ENCODE assay signal across 8 cellular contexts in the genomic region with DNA sequence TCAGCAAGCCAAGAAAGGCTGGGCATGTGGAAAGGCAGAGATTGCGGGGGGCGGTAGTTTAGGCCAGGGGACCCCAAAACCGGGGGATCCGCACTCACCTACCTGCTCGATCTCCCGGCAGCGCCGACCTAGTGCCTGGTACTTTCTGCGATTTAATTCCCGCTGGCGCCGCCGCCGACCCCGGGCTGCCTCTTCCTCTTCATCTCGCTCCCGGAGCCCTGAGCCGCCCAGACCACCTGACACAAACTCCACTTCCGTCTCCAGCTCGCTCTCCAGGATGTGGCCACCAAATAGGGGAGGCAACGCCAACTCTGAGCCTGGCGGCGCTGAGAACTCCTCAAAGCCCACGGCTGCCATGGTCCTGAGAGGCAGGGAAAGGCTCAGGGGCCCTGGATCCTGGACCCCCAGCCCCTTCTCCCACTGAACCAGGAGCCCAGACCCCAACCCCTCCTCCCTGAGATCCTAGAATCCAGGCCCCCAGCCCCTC. TPM values are rescaled to one million over a fixed set of nuclear protein-coding genes. Genes with fewer than 3 reads are reported as not detected.
DNase-seq lines count a peak whose midpoint lies in the region; ATAC-seq, FAIRE-seq and TF ChIP-seq lines count a peak whose summit lies in the region.

No MANE protein-coding gene starts in this region.

- peaks cover 8 to 31% of the 10 kb centered on the region in 2 experiments; a peak in 4 of 5 replicates for H3K36me3 ChIP-seq in HepG2 (replicated peaks in 1 of 2; ENCODE audit: control insufficient read depth in 1 of 2, insufficient read depth in 2 of 2, low read length in 2 of 2)

- no peak for TF ChIP-seq CTCF in HepG2 (CRISPR knock-in tag; IDR thresholded peaks at IDR 0.05)

- CTCF ChIA-PET in HepG2 (lab: Yijun Ruan, JAX; ENCODE audit: low intra/inter-chr PET ratio, low total read pairs), result no interaction called here

- H3K4me3 Mint-ChIP-seq in stimulated activated effector memory CD8-positive, alpha-beta T cell treated with anti-CD3 and anti-CD28 coated beads, Interleukin-12 subunit alpha, Interleukin-12 subunit beta, amount 100 ng/mL, for 72 hours, result peak overlapping the region; percentile 81

- H3K27ac Mint-ChIP-seq in stimulated activated effector memory CD8-positive, alpha-beta T cell treated with anti-CD3 and anti-CD28 coated beads, Interleukin-12 subunit alpha, Interleukin-12 subunit beta, amount 100 ng/mL, for 72 hours, result peak overlapping the region; percentile 93

- TF ChIP-seq POLR2A in HepG2 (IDR thresholded peaks at IDR 0.05; ENCODE audit: insufficient read depth in 1 of 2, low read depth in 2 of 2, low read length in 2 of 2), result no peak

- H3K4me2 ChIP-seq in HepG2 (ENCODE audit: low read depth, low read length), result peak overlapping the region; percentile 79

- no peaks in the 10 kb centered on the region for H4K20me1 ChIP-seq in HepG2 (ENCODE audit: insufficient read depth, low read length)

- peaks cover 51% of the 10 kb centered on the region for H3K4me1 Mint-ChIP-seq in stimulated activated effector memory CD8-positive, alpha-beta T cell treated with anti-CD3 and anti-CD28 coated beads, Interleukin-12 subunit alpha, Interleukin-12 subunit beta, amount 100 ng/mL, for 72 hours

- H3K4me1 ChIP-seq in HepG2 (ENCODE audit: insufficient read depth, low read length), result peaks cover 21% of the 10 kb centered on the region

- peak overlapping the region; percentile 77 to 91 (median 82) for H3K4me3 ChIP-seq in HepG2 (replicated peaks in 1 of 3; ENCODE audit: insufficient read depth in 1 of 3, low read depth in 2 of 3, low read length in 3 of 3)

- no peak for FAIRE-seq in HepG2 (lab: Jason Lieb, UNC)

- TF ChIP-seq RAD21 in HepG2 (CRISPR knock-in tag; IDR thresholded peaks at IDR 0.05), result no peak

- peak; percentile 28 for ATAC-seq in HG03196 (IDR thresholded peaks at IDR 0.05; ENCODE audit: unreplicated experiment)
- ATAC-seq in HepG2, result no peak
- ATAC-seq in stimulated activated effector memory CD8-positive, alpha-beta T cell treated with anti-CD3 and anti-CD28 coated beads, Interleukin-12 subunit alpha, Interleukin-12 subunit beta, amount 100 ng/mL, for 72 hours, result peak; percentile 52
- no peak for ATAC-seq in GM18498 (IDR thresholded peaks at IDR 0.05; ENCODE audit: unreplicated experiment)

- H3K9ac ChIP-seq in HepG2 (ENCODE audit: insufficient read depth, low read depth, low read length), result peak overlapping the region; percentile 86; the same call in 1 of the 2 replicates

- POLR2A ChIA-PET in HepG2 (lab: Yijun Ruan, JAX), result interaction anchor here (1.0 to 2.6 kb wide), 5 partner anchors 12 to 86 kb away, joined by 4 to 38 read pairs (median 14); partner anchors contain the start of genes CNOT3, LENG1, MBOAT7 and NDUFA3

- TF ChIP-seq EP300 in HepG2 (IDR thresholded peaks at IDR 0.05; ENCODE audit: low read depth in 2 of 2, low read length in 2 of 2) (no peak), HepG2 (CRISPR knock-in tag; IDR thresholded peaks at IDR 0.05; ENCODE audit: borderline replicate concordance) (no peak)

- peaks cover 93% of the 10 kb centered on the region for H3K36me3 Mint-ChIP-seq in stimulated activated effector memory CD8-positive, alpha-beta T cell treated with anti-CD3 and anti-CD28 coated beads, Interleukin-12 subunit alpha, Interleukin-12 subunit beta, amount 100 ng/mL, for 72 hours

- no peaks in the 10 kb centered on the region for H3K9me3 Mint-ChIP-seq in stimulated activated effector memory CD8-positive, alpha-beta T cell treated with anti-CD3 and anti-CD28 coated beads, Interleukin-12 subunit alpha, Interleukin-12 subunit beta, amount 100 ng/mL, for 72 hours

- H3K79me2 ChIP-seq in HepG2 (ENCODE audit: insufficient read depth, low read length), result peaks cover 22% of the 10 kb centered on the region

- H2AFZ ChIP-seq in HepG2 (ENCODE audit: low read length), result no peak overlapping the region

- no peaks in the 10 kb centered on the region for H3K9me3 ChIP-seq in HepG2 (ENCODE audit: low read length)

- 95% methylated on average over 24 of the region's 24 CpGs for WGBS in HepG2 (ENCODE audit: low lambda C conversion rate)

- no peaks in the 10 kb centered on the region; a peak in 1 of 5 replicates for H3K27me3 ChIP-seq in HepG2 (ENCODE audit: control insufficient read depth in 1 of 2, insufficient read depth in 2 of 2, low read length in 2 of 2)

- in situ Hi-C loops in HepG2 (cut with HindIII; ENCODE audit: extremely low pct_ligation_motif_present, low pct_unique_long_range_greater_than_20kb), result no loop called here

- intact Hi-C loops in HepG2 (cut with micrococcal nuclease; ENCODE audit: unreplicated experiment), result no loop called here

- no TSS peak for BruUV-seq in HepG2 (replicated peaks; lab: Mats Ljungman, UMichigan)

- DNase-seq in CMK (ENCODE audit: low read depth), result peak; percentile 54
- peak; percentile 76 for DNase-seq in UCSD-AML1 (lab: John Stamatoyannopoulos, UW; ENCODE audit: unreplicated experiment)
- no peak for DNase-seq in HepG2 (ENCODE audit: low spot score)
- peak; percentile 21 to 67 for DNase-seq in stimulated activated effector memory CD8-positive, alpha-beta T cell treated with anti-CD3 and anti-CD28 coated beads, Interleukin-12 subunit alpha, Interleukin-12 subunit beta, amount 100 ng/mL, for 72 hours (ENCODE audit: low spot score in 2 of 2)
- no peak for DNase-seq in NCI-H510A treated with DMSO at 0.1 percent for 48 hours (lab: John Stamatoyannopoulos, UW)

- H3K27ac ChIP-seq in cingulate gyrus (ENCODE audit: low read depth, low read length) (peak overlapping the region; percentile 91), HepG2 (ENCODE audit: extremely low read length, insufficient read depth, low read length) (no peak overlapping the region)

RNA-seq across cellular contexts. Expression of gene TFPT, which starts 1.1 kb away (rescaled TPM):
- 10.7 and 13.5 TPM in 2 replicates for total RNA-seq in HepG2 (2016; rRNA removed; fragmentation: Illumina TruSeq; extraction: Trizol)
- 2.1 and 3.1 TPM in 2 replicates for total RNA-seq in HepG2 (2016; cell fraction: cytosol; rRNA removed; fragmentation: Illumina TruSeq; extraction: Trizol; ENCODE audit: low read depth)
- 11.6 and 13.6 TPM in 2 replicates for total RNA-seq in HepG2 (2016; cell fraction: insoluble cytoplasmic fraction; rRNA removed; fragmentation: Illumina TruSeq; extraction: Trizol)
- total RNA-seq in HepG2 (2016; cell fraction: membrane; rRNA removed; fragmentation: Illumina TruSeq; extraction: Trizol), result 3.8 and 5.2 TPM in 2 replicates
- 3.8 and 4.7 TPM in 2 replicates for total RNA-seq in HepG2 (2016; cell fraction: nucleus; rRNA removed; fragmentation: Illumina TruSeq; extraction: Trizol)
- 8.4 and 8.6 TPM in 2 replicates for polyA plus RNA-seq in HepG2 (2011; rRNA removed)
- 9.4 and 11.7 TPM in 2 replicates for polyA plus RNA-seq in HepG2 (2011; cell fraction: cytosol; rRNA removed)
- 5.1 and 6.7 TPM in 2 replicates for polyA plus RNA-seq in HepG2 (2011; cell fraction: nucleus; rRNA removed)
- 7.3 and 8.0 TPM in 2 replicates for polyA plus RNA-seq in HepG2 (2012)
- polyA plus RNA-seq in HepG2 (2016; cell fraction: cytosol; fragmentation: Illumina TruSeq; extraction: Trizol; ENCODE audit: low read depth), result 3.5 and 3.7 TPM in 2 replicates
- 15.5 and 17.3 TPM in 2 replicates for polyA plus RNA-seq in HepG2 (2016; cell fraction: insoluble cytoplasmic fraction; fragmentation: Illumina TruSeq; extraction: Trizol; ENCODE audit: low read depth)
- polyA plus RNA-seq in HepG2 (2016; cell fraction: membrane; fragmentation: Illumina TruSeq; extraction: Trizol; ENCODE audit: low read depth), result 4.2 and 4.3 TPM in 2 replicates
- 11.7 and 12.0 TPM in 2 replicates for polyA plus RNA-seq in HepG2 (2016; cell fraction: nucleus; fragmentation: Illumina TruSeq; extraction: Trizol; ENCODE audit: insufficient read depth, low read depth)
- 3.3 and 3.6 TPM in 2 replicates for polyA minus RNA-seq in HepG2 (2011; rRNA and poly(A)+ RNA removed; ENCODE audit: low replicate concordance)
- 2.1 and 3.3 TPM in 2 replicates for polyA minus RNA-seq in HepG2 (2011; cell fraction: cytosol; rRNA and poly(A)+ RNA removed)
- polyA minus RNA-seq in HepG2 (2011; cell fraction: nucleus; rRNA and poly(A)+ RNA removed), result 2.2 and 2.3 TPM in 2 replicates

RNA-seq across cellular contexts. Expression of gene PRPF31, which starts 1.2 kb away (rescaled TPM):
- 63.8 and 68.9 TPM in 2 replicates for total RNA-seq in HepG2 (2016; rRNA removed; fragmentation: Illumina TruSeq; extraction: Trizol)
- total RNA-seq in HepG2 (2016; cell fraction: cytosol; rRNA removed; fragmentation: Illumina TruSeq; extraction: Trizol; ENCODE audit: low read depth), result 9.6 and 11.5 TPM in 2 replicates
- total RNA-seq in HepG2 (2016; cell fraction: insoluble cytoplasmic fraction; rRNA removed; fragmentation: Illumina TruSeq; extraction: Trizol), result 62.0 and 64.7 TPM in 2 replicates
- 23.1 and 26.5 TPM in 2 replicates for total RNA-seq in HepG2 (2016; cell fraction: membrane; rRNA removed; fragmentation: Illumina TruSeq; extraction: Trizol)
- 30.4 and 33.1 TPM in 2 replicates for total RNA-seq in HepG2 (2016; cell fraction: nucleus; rRNA removed; fragmentation: Illumina TruSeq; extraction: Trizol)
- polyA plus RNA-seq in HepG2 (2011; rRNA removed), result 23.8 and 29.5 TPM in 2 replicates
- 25.5 and 31.8 TPM in 2 replicates for polyA plus RNA-seq in HepG2 (2011; cell fraction: cytosol; rRNA removed)
- polyA plus RNA-seq in HepG2 (2011; cell fraction: nucleus; rRNA removed), result 65.6 and 76.0 TPM in 2 replicates
- 31.9 and 33.4 TPM in 2 replicates for polyA plus RNA-seq in HepG2 (2012)
- polyA plus RNA-seq in HepG2 (2016; cell fraction: cytosol; fragmentation: Illumina TruSeq; extraction: Trizol; ENCODE audit: low read depth), result 8.8 and 9.7 TPM in 2 replicates
- 66.2 and 72.8 TPM in 2 replicates for polyA plus RNA-seq in HepG2 (2016; cell fraction: insoluble cytoplasmic fraction; fragmentation: Illumina TruSeq; extraction: Trizol; ENCODE audit: low read depth)
- polyA plus RNA-seq in HepG2 (2016; cell fraction: membrane; fragmentation: Illumina TruSeq; extraction: Trizol; ENCODE audit: low read depth), result 15.4 and 16.9 TPM in 2 replicates
- 56.8 and 57.4 TPM in 2 replicates for polyA plus RNA-seq in HepG2 (2016; cell fraction: nucleus; fragmentation: Illumina TruSeq; extraction: Trizol; ENCODE audit: insufficient read depth, low read depth)
- polyA minus RNA-seq in HepG2 (2011; rRNA and poly(A)+ RNA removed; ENCODE audit: low replicate concordance), result 21.6 and 22.6 TPM in 2 replicates
- 10.0 and 12.8 TPM in 2 replicates for polyA minus RNA-seq in HepG2 (2011; cell fraction: cytosol; rRNA and poly(A)+ RNA removed)
- 14.3 and 15.6 TPM in 2 replicates for polyA minus RNA-seq in HepG2 (2011; cell fraction: nucleus; rRNA and poly(A)+ RNA removed)

RNA-seq across cellular contexts. Expression of gene NDUFA3, which starts 11.7 kb away (rescaled TPM):
- 70.9 and 75.4 TPM in 2 replicates for total RNA-seq in HepG2 (2016; rRNA removed; fragmentation: Illumina TruSeq; extraction: Trizol)
- 28.0 and 34.7 TPM in 2 replicates for total RNA-seq in HepG2 (2016; cell fraction: cytosol; rRNA removed; fragmentation: Illumina TruSeq; extraction: Trizol; ENCODE audit: low read depth)
- 76.1 and 76.5 TPM in 2 replicates for total RNA-seq in HepG2 (2016; cell fraction: insoluble cytoplasmic fraction; rRNA removed; fragmentation: Illumina TruSeq; extraction: Trizol)
- total RNA-seq in HepG2 (2016; cell fraction: membrane; rRNA removed; fragmentation: Illumina TruSeq; extraction: Trizol), result 32.4 and 38.6 TPM in 2 replicates
- total RNA-seq in HepG2 (2016; cell fraction: nucleus; rRNA removed; fragmentation: Illumina TruSeq; extraction: Trizol), result 32.8 and 36.1 TPM in 2 replicates
- polyA plus RNA-seq in HepG2 (2011; rRNA removed), result 31.6 and 33.7 TPM in 2 replicates
- 16.0 and 27.3 TPM in 2 replicates for polyA plus RNA-seq in HepG2 (2011; cell fraction: cytosol; rRNA removed)
- polyA plus RNA-seq in HepG2 (2011; cell fraction: nucleus; rRNA removed), result 21.7 and 22.3 TPM in 2 replicates
- polyA plus RNA-seq in HepG2 (2012), result 56.1 and 94.7 TPM in 2 replicates
- polyA plus RNA-seq in HepG2 (2016; cell fraction: cytosol; fragmentation: Illumina TruSeq; extraction: Trizol; ENCODE audit: low read depth), result 47.0 and 57.3 TPM in 2 replicates
- polyA plus RNA-seq in HepG2 (2016; cell fraction: insoluble cytoplasmic fraction; fragmentation: Illumina TruSeq; extraction: Trizol; ENCODE audit: low read depth), result 111 and 122 TPM in 2 replicates
- polyA plus RNA-seq in HepG2 (2016; cell fraction: membrane; fragmentation: Illumina TruSeq; extraction: Trizol; ENCODE audit: low read depth), result 67.6 and 69.0 TPM in 2 replicates
- polyA plus RNA-seq in HepG2 (2016; cell fraction: nucleus; fragmentation: Illumina TruSeq; extraction: Trizol; ENCODE audit: insufficient read depth, low read depth), result 103 and 106 TPM in 2 replicates
- polyA minus RNA-seq in HepG2 (2011; rRNA and poly(A)+ RNA removed; ENCODE audit: low replicate concordance), result 110 and 140 TPM in 2 replicates
- 56.2 and 82.0 TPM in 2 replicates for polyA minus RNA-seq in HepG2 (2011; cell fraction: cytosol; rRNA and poly(A)+ RNA removed)
- 11.6 and 16.7 TPM in 2 replicates for polyA minus RNA-seq in HepG2 (2011; cell fraction: nucleus; rRNA and poly(A)+ RNA removed)

RNA-seq across cellular contexts. Expression of gene OSCAR, which starts 13.8 kb away (rescaled TPM):
- not detected in 2 replicates for total RNA-seq in HepG2 (2016; rRNA removed; fragmentation: Illumina TruSeq; extraction: Trizol)
- total RNA-seq in HepG2 (2016; cell fraction: cytosol; rRNA removed; fragmentation: Illumina TruSeq; extraction: Trizol; ENCODE audit: low read depth), result not detected in 2 replicates
- total RNA-seq in HepG2 (2016; cell fraction: insoluble cytoplasmic fraction; rRNA removed; fragmentation: Illumina TruSeq; extraction: Trizol), result 0.09 and 0.15 TPM in 2 replicates
- total RNA-seq in HepG2 (2016; cell fraction: membrane; rRNA removed; fragmentation: Illumina TruSeq; extraction: Trizol), result 0.15 TPM in 1 of 2 replicates, not detected in the other
- total RNA-seq in HepG2 (2016; cell fraction: nucleus; rRNA removed; fragmentation: Illumina TruSeq; extraction: Trizol), result 0.47 TPM in 1 of 2 replicates, not detected in the other
- 1.9 and 2.8 TPM in 2 replicates for polyA plus RNA-seq in HepG2 (2011; rRNA removed)
- polyA plus RNA-seq in HepG2 (2011; cell fraction: cytosol; rRNA removed), result 2.0 and 2.6 TPM in 2 replicates
- 8.3 and 8.6 TPM in 2 replicates for polyA plus RNA-seq in HepG2 (2011; cell fraction: nucleus; rRNA removed)
- polyA plus RNA-seq in HepG2 (2012), result 2.1 and 4.7 TPM in 2 replicates
- polyA plus RNA-seq in HepG2 (2016; cell fraction: cytosol; fragmentation: Illumina TruSeq; extraction: Trizol; ENCODE audit: low read depth), result 0.10 TPM in 1 of 2 replicates, not detected in the other
- polyA plus RNA-seq in HepG2 (2016; cell fraction: insoluble cytoplasmic fraction; fragmentation: Illumina TruSeq; extraction: Trizol; ENCODE audit: low read depth), result not detected in 2 replicates
- polyA plus RNA-seq in HepG2 (2016; cell fraction: membrane; fragmentation: Illumina TruSeq; extraction: Trizol; ENCODE audit: low read depth), result not detected in 2 replicates
- polyA plus RNA-seq in HepG2 (2016; cell fraction: nucleus; fragmentation: Illumina TruSeq; extraction: Trizol; ENCODE audit: insufficient read depth, low read depth), result 0.71 and 0.96 TPM in 2 replicates
- polyA minus RNA-seq in HepG2 (2011; rRNA and poly(A)+ RNA removed; ENCODE audit: low replicate concordance), result 1.1 TPM in 1 of 2 replicates, not detected in the other
- 0.35 and 1.8 TPM in 2 replicates for polyA minus RNA-seq in HepG2 (2011; cell fraction: cytosol; rRNA and poly(A)+ RNA removed)
- 0.13 and 0.75 TPM in 2 replicates for polyA minus RNA-seq in HepG2 (2011; cell fraction: nucleus; rRNA and poly(A)+ RNA removed)

RNA-seq across cellular contexts. Expression of gene CNOT3, which starts 23.2 kb away (rescaled TPM):
- total RNA-seq in HepG2 (2016; rRNA removed; fragmentation: Illumina TruSeq; extraction: Trizol), result 5.8 and 7.6 TPM in 2 replicates
- total RNA-seq in HepG2 (2016; cell fraction: cytosol; rRNA removed; fragmentation: Illumina TruSeq; extraction: Trizol; ENCODE audit: low read depth), result 4.0 and 5.5 TPM in 2 replicates
- total RNA-seq in HepG2 (2016; cell fraction: insoluble cytoplasmic fraction; rRNA removed; fragmentation: Illumina TruSeq; extraction: Trizol), result 6.1 and 8.1 TPM in 2 replicates
- total RNA-seq in HepG2 (2016; cell fraction: membrane; rRNA removed; fragmentation: Illumina TruSeq; extraction: Trizol), result 11.8 and 13.1 TPM in 2 replicates
- 11.3 and 13.6 TPM in 2 replicates for total RNA-seq in HepG2 (2016; cell fraction: nucleus; rRNA removed; fragmentation: Illumina TruSeq; extraction: Trizol)
- polyA plus RNA-seq in HepG2 (2011; rRNA removed), result 4.3 and 4.9 TPM in 2 replicates
- polyA plus RNA-seq in HepG2 (2011; cell fraction: cytosol; rRNA removed), result 4.0 and 4.5 TPM in 2 replicates
- 21.1 and 21.5 TPM in 2 replicates for polyA plus RNA-seq in HepG2 (2011; cell fraction: nucleus; rRNA removed)
- 18.8 and 22.7 TPM in 2 replicates for polyA plus RNA-seq in HepG2 (2012)
- polyA plus RNA-seq in HepG2 (2016; cell fraction: cytosol; fragmentation: Illumina TruSeq; extraction: Trizol; ENCODE audit: low read depth), result 7.9 TPM in 2 replicates
- polyA plus RNA-seq in HepG2 (2016; cell fraction: insoluble cytoplasmic fraction; fragmentation: Illumina TruSeq; extraction: Trizol; ENCODE audit: low read depth), result 25.5 and 38.4 TPM in 2 replicates
- polyA plus RNA-seq in HepG2 (2016; cell fraction: membrane; fragmentation: Illumina TruSeq; extraction: Trizol; ENCODE audit: low read depth), result 11.9 and 12.9 TPM in 2 replicates
- polyA plus RNA-seq in HepG2 (2016; cell fraction: nucleus; fragmentation: Illumina TruSeq; extraction: Trizol; ENCODE audit: insufficient read depth, low read depth), result 58.2 and 71.4 TPM in 2 replicates
- 6.7 and 8.6 TPM in 2 replicates for polyA minus RNA-seq in HepG2 (2011; rRNA and poly(A)+ RNA removed; ENCODE audit: low replicate concordance)
- polyA minus RNA-seq in HepG2 (2011; cell fraction: cytosol; rRNA and poly(A)+ RNA removed), result 13.1 and 16.9 TPM in 2 replicates
- 7.5 and 10.3 TPM in 2 replicates for polyA minus RNA-seq in HepG2 (2011; cell fraction: nucleus; rRNA and poly(A)+ RNA removed)

Comparison
In these comparisons a context has a peak if more than half of its experiments do, and no peak if none do; other contexts are left out.
1. DNase-seq: peak in CMK (single experiment), UCSD-AML1 (single experiment) and stimulated activated effector memory CD8-positive, alpha-beta T cell treated with anti-CD3 and anti-CD28 coated beads, Interleukin-12 subunit alpha, Interleukin-12 subunit beta, amount 100 ng/mL, for 72 hours (2 of 2); none in HepG2 (single experiment) and NCI-H510A treated with DMSO at 0.1 percent for 48 hours (single experiment).
2. ATAC-seq: peak in HG03196 (single experiment) and stimulated activated effector memory CD8-positive, alpha-beta T cell treated with anti-CD3 and anti-CD28 coated beads, Interleukin-12 subunit alpha, Interleukin-12 subunit beta, amount 100 ng/mL, for 72 hours (single experiment); none in HepG2 (single experiment) and GM18498 (single experiment).